ENCODE assay signal across 5 cellular contexts in the genomic region with DNA sequence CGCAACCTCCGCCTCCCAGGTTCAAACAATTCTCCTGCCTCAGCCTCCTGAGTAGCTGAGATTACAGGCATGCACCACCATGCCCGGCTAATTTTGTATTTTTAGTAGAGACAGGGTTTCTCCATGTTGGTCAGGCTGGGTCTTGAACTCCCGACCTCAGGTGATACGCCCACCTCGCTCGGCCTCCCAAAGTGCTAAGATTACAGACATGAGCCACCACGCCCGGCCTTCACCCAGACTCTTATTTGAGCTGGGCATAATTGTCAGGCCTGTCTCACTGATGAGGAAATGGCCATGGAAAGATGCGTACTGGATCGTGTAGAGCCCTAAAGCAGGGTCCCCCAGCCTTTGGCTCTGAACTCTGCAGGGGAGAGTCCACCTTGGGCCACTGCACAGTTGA. TPM values are rescaled to one million over a fixed set of nuclear protein-coding genes. Genes with fewer than 3 reads are reported as not detected.
"Had no signal": no experiment of that assay in that cellular context is flagged by ENCODE, and none has a peak within 500 bp of the region (broad histone marks: within the 10 kb centered on the region; RNA-seq: fewer than 3 reads in every experiment).

No MANE protein-coding gene starts in this region.

RNA-seq across cellular contexts. Expression of gene FBLN2, which starts 49.7 kb away (rescaled TPM):
- total RNA-seq: activated CD4-positive, alpha-beta memory T cell treated with anti-CD3 and anti-CD28 coated beads, Interleukin-2, amount 10 ng/mL, durations not matched to agents 7 days and 5 days; activated CD4-positive, alpha-beta T cell treated with anti-CD3 and anti-CD28 coated beads, Interleukin-2, amount 10 ng/mL, durations not matched to agents 7 days and 5 days; activated T-helper 2 cell treated with anti-CD3 and anti-CD28 coated beads, Interferon-gamma antibody, Interleukin-2, Interleukin-4, amounts not matched to agents 10 μg/mL and 5 μg/mL and 100 μg/mL, durations not matched to agents 14 hours and 24 hours and 36 hours; T-helper 1 cell treated with Interleukin-12 subunit alpha and Interleukin-12 subunit beta and Interleukin-4 antibody, amounts not matched to agents 30 ng/mL and 1 ng/mL, for 36 hours; T-helper 2 cell treated with Interferon-gamma antibody and Interleukin-4, amounts not matched to agents 100 ng/mL and 5 ng/mL, for 36 hours had no signal
